In genomic region chr19:42325308-42325895, GRCh38 we compare ENCODE assay signal across 8 cellular contexts. TPM values are rescaled to one million over a fixed set of nuclear protein-coding genes. Genes with fewer than 3 reads are reported as not detected.
DNase-seq lines count a peak whose midpoint lies in the region; ATAC-seq and TF ChIP-seq lines count a peak whose summit lies in the region.

A gene with protein sequence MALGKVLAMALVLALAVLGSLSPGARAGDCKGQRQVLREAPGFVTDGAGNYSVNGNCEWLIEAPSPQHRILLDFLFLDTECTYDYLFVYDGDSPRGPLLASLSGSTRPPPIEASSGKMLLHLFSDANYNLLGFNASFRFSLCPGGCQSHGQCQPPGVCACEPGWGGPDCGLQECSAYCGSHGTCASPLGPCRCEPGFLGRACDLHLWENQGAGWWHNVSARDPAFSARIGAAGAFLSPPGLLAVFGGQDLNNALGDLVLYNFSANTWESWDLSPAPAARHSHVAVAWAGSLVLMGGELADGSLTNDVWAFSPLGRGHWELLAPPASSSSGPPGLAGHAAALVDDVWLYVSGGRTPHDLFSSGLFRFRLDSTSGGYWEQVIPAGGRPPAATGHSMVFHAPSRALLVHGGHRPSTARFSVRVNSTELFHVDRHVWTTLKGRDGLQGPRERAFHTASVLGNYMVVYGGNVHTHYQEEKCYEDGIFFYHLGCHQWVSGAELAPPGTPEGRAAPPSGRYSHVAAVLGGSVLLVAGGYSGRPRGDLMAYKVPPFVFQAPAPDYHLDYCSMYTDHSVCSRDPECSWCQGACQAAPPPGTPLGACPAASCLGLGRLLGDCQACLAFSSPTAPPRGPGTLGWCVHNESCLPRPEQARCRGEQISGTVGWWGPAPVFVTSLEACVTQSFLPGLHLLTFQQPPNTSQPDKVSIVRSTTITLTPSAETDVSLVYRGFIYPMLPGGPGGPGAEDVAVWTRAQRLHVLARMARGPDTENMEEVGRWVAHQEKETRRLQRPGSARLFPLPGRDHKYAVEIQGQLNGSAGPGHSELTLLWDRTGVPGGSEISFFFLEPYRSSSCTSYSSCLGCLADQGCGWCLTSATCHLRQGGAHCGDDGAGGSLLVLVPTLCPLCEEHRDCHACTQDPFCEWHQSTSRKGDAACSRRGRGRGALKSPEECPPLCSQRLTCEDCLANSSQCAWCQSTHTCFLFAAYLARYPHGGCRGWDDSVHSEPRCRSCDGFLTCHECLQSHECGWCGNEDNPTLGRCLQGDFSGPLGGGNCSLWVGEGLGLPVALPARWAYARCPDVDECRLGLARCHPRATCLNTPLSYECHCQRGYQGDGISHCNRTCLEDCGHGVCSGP (N-terminal part only) (plus strand): TSS chr19:42325635. CDS start chr19:42326244, 609 bp downstream.

- no peaks in the 10 kb centered on the region for H3K27me3 ChIP-seq in PC-3 (ENCODE audit: low read length)
- H3K27me3 ChIP-seq in esophagus (ENCODE audit: control insufficient read depth in 1 of 2, insufficient read depth in 2 of 2, low read length in 2 of 2) = peaks cover 0 to 12% of the 10 kb centered on the region in 2 donors
- peaks cover 27% of the 10 kb centered on the region for H3K27me3 ChIP-seq in mucosa of stomach (ENCODE audit: control insufficient read depth, insufficient read depth, low read length)

- H3K4me2 ChIP-seq in PC-3 (ENCODE audit: low read length) = peak within 1 kb of the TSS; percentile 97

- peak; percentile 87 for ATAC-seq in GM21576 (IDR thresholded peaks at IDR 0.05; ENCODE audit: unreplicated experiment)
- peak; percentile 93 for ATAC-seq in PC-3
- ATAC-seq in activated T-cell treated with anti-CD3 and anti-CD28 coated beads, Interleukin-2, amount 50 U/mL, for 4 hours = peak; percentile 93 to 96

- H3K4me3 ChIP-seq in PC-3 (ENCODE audit: low read length) (peak within 1 kb of the TSS; percentile 99), esophagus (ENCODE audit: low read depth in 1 of 2, low read length in 2 of 2) (peak within 1 kb of the TSS; percentile 87 to 94), mucosa of stomach (ENCODE audit: low read length) (peak within 1 kb of the TSS; percentile 93)

- H4K20me1 ChIP-seq in PC-3 (ENCODE audit: low read length) = no peaks in the 10 kb centered on the region

- H3K79me2 ChIP-seq in PC-3 (ENCODE audit: low read length) = peaks cover 34% of the 10 kb centered on the region

- TF ChIP-seq CTCF in PC-3 (conservative IDR thresholded peaks at IDR 0.05; ENCODE audit: low read depth, low read length) = no peak; the same call in 1 of the 2 replicates

- H3K9me3 Mint-ChIP-seq in activated T-cell treated with anti-CD3 and anti-CD28 coated beads, Interleukin-2, amount 50 U/mL, for 4 hours = no peaks in the 10 kb centered on the region

- peak; percentile 80 for TF ChIP-seq RAD21 in Ishikawa (IDR thresholded peaks at IDR 0.05; ENCODE audit: low read depth)

- no peaks in the 10 kb centered on the region for H3K9me2 ChIP-seq in PC-3 (replicated peaks; ENCODE audit: low read length)

- DNase-seq in DMS53 (lab: John Stamatoyannopoulos, UW) (peak; percentile 99), PC-3 (peak; percentile 98)
- peak; percentile 97 for DNase-seq in activated T-cell treated with anti-CD3 and anti-CD28 coated beads, Interleukin-2, amount 50 U/mL, for 4 hours
- peak; percentile 93 to 98 for DNase-seq in stimulated activated CD8-positive, alpha-beta memory T cell treated with anti-CD3 and anti-CD28 coated beads, Interleukin-7, amount 100 ng/mL, for 1 hour (ENCODE audit: low read depth in 2 of 2)

- intact Hi-C loops in PC-3 (cut with micrococcal nuclease) = no loop called here

- H2AFZ ChIP-seq in PC-3 (ENCODE audit: low read length) = peak within 1 kb of the TSS; percentile 94

- no TSS peak for BruUV-seq in PC-3 (replicated peaks; lab: Mats Ljungman, UMichigan)

- H3K27me3 Mint-ChIP-seq in activated T-cell treated with anti-CD3 and anti-CD28 coated beads, Interleukin-2, amount 50 U/mL, for 4 hours (ENCODE audit: low read depth) = peaks cover 21% of the 10 kb centered on the region

- peaks cover 18% of the 10 kb centered on the region for H3K4me1 Mint-ChIP-seq in activated T-cell treated with anti-CD3 and anti-CD28 coated beads, Interleukin-2, amount 50 U/mL, for 4 hours (ENCODE audit: low read depth)

- no peaks in the 10 kb centered on the region for H3F3A ChIP-seq in PC-3 (ENCODE audit: low read length, unreplicated experiment)

- TF ChIP-seq EP300 in Ishikawa (IDR thresholded peaks at IDR 0.05; ENCODE audit: borderline replicate concordance) = no peak

- peak within 1 kb of the TSS; percentile 88 for H3K4me3 Mint-ChIP-seq in activated T-cell treated with anti-CD3 and anti-CD28 coated beads, Interleukin-2, amount 50 U/mL, for 4 hours

- H3K36me3 Mint-ChIP-seq in activated T-cell treated with anti-CD3 and anti-CD28 coated beads, Interleukin-2, amount 50 U/mL, for 4 hours (ENCODE audit: insufficient read depth) = no peaks in the 10 kb centered on the region

- H3K36me3 ChIP-seq in PC-3 (ENCODE audit: low read depth, low read length) (no peaks in the 10 kb centered on the region), esophagus (ENCODE audit: control insufficient read depth in 2 of 2, insufficient read depth in 2 of 2, low read length in 1 of 2) (no peaks in the 10 kb centered on the region), mucosa of stomach (ENCODE audit: control insufficient read depth, insufficient read depth, low read length) (no peaks in the 10 kb centered on the region)

- H3K4me1 ChIP-seq in PC-3 (ENCODE audit: insufficient read depth, low read length) (peaks cover 8% of the 10 kb centered on the region), esophagus (ENCODE audit: control insufficient read depth in 2 of 2, insufficient read depth in 2 of 2, low read length in 1 of 2) (peaks cover 3 to 5% of the 10 kb centered on the region in 2 donors), mucosa of stomach (ENCODE audit: control insufficient read depth, insufficient read depth, low read length) (peaks cover 20% of the 10 kb centered on the region)

- WGBS in esophagus, 2 donors = 1% methylated on average over 44 to 45 of the region's 45 CpGs

- H3K27ac ChIP-seq in PC-3 (ENCODE audit: low read length) (0 out of 2 replicates have a peak within 1 kb of the TSS, but pooled peaks have one; percentile 13), esophagus (ENCODE audit: low read depth in 2 of 2, low read length in 1 of 2) (peak within 1 kb of the TSS; percentile 79 to 83)

- H3K9me3 ChIP-seq in PC-3 (ENCODE audit: low read length) (no peaks in the 10 kb centered on the region), esophagus (ENCODE audit: control insufficient read depth in 2 of 2, insufficient read depth in 1 of 2, low read depth in 1 of 2, low read length in 1 of 2) (no peaks in the 10 kb centered on the region), mucosa of stomach (ENCODE audit: control insufficient read depth, low read length) (no peaks in the 10 kb centered on the region)

- CTCF ChIA-PET in PC-3 (lab: Charles Lee) = no interaction called here

- POLR2A ChIA-PET in PC-3 (lab: Charles Lee; ENCODE audit: unreplicated experiment) = no interaction called here

- H3K9ac ChIP-seq in PC-3 (ENCODE audit: low read length) (peak within 1 kb of the TSS; percentile 90), mucosa of stomach (ENCODE audit: low read length) (peak within 1 kb of the TSS; percentile 93)

TF ChIP-seq in Ishikawa, 13 proteins besides CTCF, POLR2A, EP300 and RAD21:
- TF ChIP-seq TEAD4 (IDR thresholded peaks at IDR 0.05) (peak; percentile 8; the same call in 1 of the 2 replicates), TAF1 (IDR thresholded peaks at IDR 0.05; ENCODE audit: low read depth) (peak; percentile 78), CREB1 (IDR thresholded peaks at IDR 0.05; ENCODE audit: low read depth) (no peak), TCF12 (IDR thresholded peaks at IDR 0.05; ENCODE audit: low read depth) (peak; percentile 56), NFIC (IDR thresholded peaks at IDR 0.05) (no peak), EGR1 (IDR thresholded peaks at IDR 0.05) (peak; percentile 68; the same call in 1 of the 2 replicates)
TF ChIP-seq in Ishikawa: peak in this region for 4.

RNA-seq across cellular contexts. Expression of the gene that starts here (rescaled TPM):
- 7.7 and 12.2 TPM in 2 replicates for total RNA-seq in PC-3 (2014; rRNA removed)
- total RNA-seq in activated T-cell treated with anti-CD3 and anti-CD28 coated beads, Interleukin-2, amount 50 U/mL, for 4 hours = 1 to 10 TPM; 6.9 to 7.6 (median 6.9) TPM
- polyA plus RNA-seq in esophagus = 1 to 10 TPM; 4.4 to 8.6 TPM

Comparison
In these comparisons a context has a peak if more than half of its experiments do, and no peak if none do; other contexts are left out.
1. Peak in every context shown above with its lines: DNase-seq, ATAC-seq, H3K4me3 ChIP-seq and H3K27ac ChIP-seq.